ENCODE assay signal across 1 cellular context in the genomic region with DNA sequence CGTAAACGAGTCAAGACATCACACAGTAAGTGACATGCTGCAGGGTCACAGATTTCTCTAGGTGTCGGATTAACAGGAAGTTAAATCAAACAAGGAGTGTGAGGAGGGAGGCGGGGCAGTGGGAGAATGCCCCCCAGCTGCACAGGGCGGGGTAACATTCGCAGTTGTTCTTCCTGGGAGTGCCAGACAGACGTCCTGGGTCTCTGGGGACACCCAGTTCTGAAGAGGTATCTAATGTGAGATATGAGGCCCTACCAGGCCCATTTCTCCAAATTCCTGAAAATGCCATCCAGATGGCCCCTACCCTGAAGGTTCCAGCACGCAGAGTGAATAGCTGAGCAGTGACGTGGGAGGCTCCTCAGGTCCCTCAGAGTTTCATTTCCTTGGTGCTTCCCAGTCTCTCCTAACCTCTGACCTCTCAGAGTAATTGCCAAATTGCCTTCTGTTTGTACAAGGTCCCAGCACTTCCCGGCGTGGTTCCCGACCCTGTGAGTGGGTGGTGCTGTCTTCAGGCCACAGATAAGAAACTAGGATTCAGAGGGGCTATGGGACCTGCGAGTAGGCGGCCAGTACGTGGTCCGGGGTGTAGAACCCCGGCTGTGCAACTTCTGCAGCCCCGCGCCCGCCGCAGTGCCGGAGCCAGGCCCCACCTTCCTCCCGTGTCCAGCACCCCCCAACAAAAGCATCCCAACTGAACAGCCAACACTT.
TF ChIP-seq lines count a peak whose summit lies in the region.

No MANE protein-coding gene starts in this region.

TF ChIP-seq in HepG2, 621 proteins besides CTCF, POLR2A, EP300 and RAD21 (continued from another document and continues in another):
- TF ChIP-seq ATF7 (IDR thresholded peaks at IDR 0.05) (no peak), ATF7 (CRISPR knock-in tag; IDR thresholded peaks at IDR 0.05) (no peak), PHF8 (CRISPR knock-in tag; IDR thresholded peaks at IDR 0.05) (peak; percentile 38; the same call in 1 of the 2 replicates), ZNF282 (IDR thresholded peaks at IDR 0.05; ENCODE audit: partially characterized antibody) (no peak), CREB1 (IDR thresholded peaks at IDR 0.05) (no peak; the same call in 1 of the 2 replicates), CREB1 (CRISPR knock-in tag; IDR thresholded peaks at IDR 0.05) (no peak; the same call in 1 of the 2 replicates), SIN3B (IDR thresholded peaks at IDR 0.05; ENCODE audit: low read length) (no peak), ZSCAN30 (CRISPR knock-in tag; IDR thresholded peaks at IDR 0.05) (peak; percentile 26; the same call in 1 of the 2 replicates), HDAC1 (CRISPR knock-in tag; IDR thresholded peaks at IDR 0.05) (peak; percentile 89), ZNF326 (CRISPR knock-in tag; IDR thresholded peaks at IDR 0.05; ENCODE audit: borderline replicate concordance) (no peak), ZNF660 (CRISPR knock-in tag; IDR thresholded peaks at IDR 0.05; ENCODE audit: borderline replicate concordance, low read depth) (no peak), HOXA7 (CRISPR knock-in tag; IDR thresholded peaks at IDR 0.05) (no peak), ZNF816 (CRISPR knock-in tag; IDR thresholded peaks at IDR 0.05; ENCODE audit: borderline replicate concordance) (no peak; the same call in 1 of the 2 replicates), TEAD3 (CRISPR knock-in tag; optimal IDR thresholded peaks at IDR 0.05; ENCODE audit: borderline replicate concordance) (peak; percentile 77), MBNL3 (CRISPR knock-in tag; conservative IDR thresholded peaks at IDR 0.05) (no peak), ZFP36L1 (CRISPR knock-in tag; IDR thresholded peaks at IDR 0.05) (no peak), ZNF30 (CRISPR knock-in tag; IDR thresholded peaks at IDR 0.05) (no peak), THAP11 (CRISPR knock-in tag; IDR thresholded peaks at IDR 0.05) (peak; percentile 55; the same call in 1 of the 2 replicates), PHB2 (IDR thresholded peaks at IDR 0.05; ENCODE audit: partially characterized antibody) (no peak), CREM (IDR thresholded peaks at IDR 0.05) (peak; percentile 63; the same call in 1 of the 2 replicates), CREM (CRISPR knock-in tag; IDR thresholded peaks at IDR 0.05) (no peak), ZNF556 (CRISPR knock-in tag; IDR thresholded peaks at IDR 0.05; ENCODE audit: borderline replicate concordance) (no peak), ERF (CRISPR knock-in tag; IDR thresholded peaks at IDR 0.05) (peak; percentile 70), NFIC (IDR thresholded peaks at IDR 0.05; ENCODE audit: low read length) (no peak), ZNF709 (CRISPR knock-in tag; IDR thresholded peaks at IDR 0.05) (peak; percentile 47; the same call in 1 of the 2 replicates), SAP130 (CRISPR knock-in tag; IDR thresholded peaks at IDR 0.05; ENCODE audit: low read depth) (peak; percentile 91), SMYD3 (CRISPR knock-in tag; IDR thresholded peaks at IDR 0.05) (no peak), ARID2 (CRISPR knock-in tag; IDR thresholded peaks at IDR 0.05; ENCODE audit: borderline replicate concordance) (no peak), ZNF24 (IDR thresholded peaks at IDR 0.05) (no peak), NFE2 (CRISPR knock-in tag; IDR thresholded peaks at IDR 0.05) (no peak), RNF2 (conservative IDR thresholded peaks at IDR 0.05; ENCODE audit: low read depth) (no peak), RFX1 (IDR thresholded peaks at IDR 0.05) (no peak), ELF3 (CRISPR knock-in tag; IDR thresholded peaks at IDR 0.05) (peak; percentile 57), ZNF20 (CRISPR knock-in tag; IDR thresholded peaks at IDR 0.05) (no peak), STAT5B (CRISPR knock-in tag; IDR thresholded peaks at IDR 0.05) (no peak), ZNF782 (CRISPR knock-in tag; IDR thresholded peaks at IDR 0.05; ENCODE audit: borderline replicate concordance) (no peak), ZNF501 (CRISPR knock-in tag; IDR thresholded peaks at IDR 0.05) (peak; percentile 75), PAF1 (CRISPR knock-in tag; IDR thresholded peaks at IDR 0.05) (no peak), NR2C2 (CRISPR knock-in tag; IDR thresholded peaks at IDR 0.05; ENCODE audit: borderline replicate concordance) (peak; percentile 97)
- TF ChIP-seq, protein P1, sequence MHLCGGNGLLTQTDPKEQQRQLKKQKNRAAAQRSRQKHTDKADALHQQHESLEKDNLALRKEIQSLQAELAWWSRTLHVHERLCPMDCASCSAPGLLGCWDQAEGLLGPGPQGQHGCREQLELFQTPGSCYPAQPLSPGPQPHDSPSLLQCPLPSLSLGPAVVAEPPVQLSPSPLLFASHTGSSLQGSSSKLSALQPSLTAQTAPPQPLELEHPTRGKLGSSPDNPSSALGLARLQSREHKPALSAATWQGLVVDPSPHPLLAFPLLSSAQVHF (CRISPR knock-in tag; IDR thresholded peaks at IDR 0.05) = no peak
- TF ChIP-seq, protein P2, sequence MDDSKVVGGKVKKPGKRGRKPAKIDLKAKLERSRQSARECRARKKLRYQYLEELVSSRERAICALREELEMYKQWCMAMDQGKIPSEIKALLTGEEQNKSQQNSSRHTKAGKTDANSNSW (CRISPR knock-in tag; IDR thresholded peaks at IDR 0.05; ENCODE audit: borderline replicate concordance) = no peak
- TF ChIP-seq, protein P3, sequence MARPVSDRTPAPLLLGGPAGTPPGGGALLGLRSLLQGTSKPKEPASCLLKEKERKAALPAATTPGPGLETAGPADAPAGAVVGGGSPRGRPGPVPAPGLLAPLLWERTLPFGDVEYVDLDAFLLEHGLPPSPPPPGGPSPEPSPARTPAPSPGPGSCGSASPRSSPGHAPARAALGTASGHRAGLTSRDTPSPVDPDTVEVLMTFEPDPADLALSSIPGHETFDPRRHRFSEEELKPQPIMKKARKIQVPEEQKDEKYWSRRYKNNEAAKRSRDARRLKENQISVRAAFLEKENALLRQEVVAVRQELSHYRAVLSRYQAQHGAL (CRISPR knock-in tag; IDR thresholded peaks at IDR 0.05; ENCODE audit: not compliant biosample characterization) = no peak
- TF ChIP-seq, protein P4, sequence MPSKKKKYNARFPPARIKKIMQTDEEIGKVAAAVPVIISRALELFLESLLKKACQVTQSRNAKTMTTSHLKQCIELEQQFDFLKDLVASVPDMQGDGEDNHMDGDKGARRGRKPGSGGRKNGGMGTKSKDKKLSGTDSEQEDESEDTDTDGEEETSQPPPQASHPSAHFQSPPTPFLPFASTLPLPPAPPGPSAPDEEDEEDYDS (CRISPR knock-in tag; IDR thresholded peaks at IDR 0.05) = peak; percentile 51; the same call in 1 of the 2 replicates
- TF ChIP-seq, protein P5, sequence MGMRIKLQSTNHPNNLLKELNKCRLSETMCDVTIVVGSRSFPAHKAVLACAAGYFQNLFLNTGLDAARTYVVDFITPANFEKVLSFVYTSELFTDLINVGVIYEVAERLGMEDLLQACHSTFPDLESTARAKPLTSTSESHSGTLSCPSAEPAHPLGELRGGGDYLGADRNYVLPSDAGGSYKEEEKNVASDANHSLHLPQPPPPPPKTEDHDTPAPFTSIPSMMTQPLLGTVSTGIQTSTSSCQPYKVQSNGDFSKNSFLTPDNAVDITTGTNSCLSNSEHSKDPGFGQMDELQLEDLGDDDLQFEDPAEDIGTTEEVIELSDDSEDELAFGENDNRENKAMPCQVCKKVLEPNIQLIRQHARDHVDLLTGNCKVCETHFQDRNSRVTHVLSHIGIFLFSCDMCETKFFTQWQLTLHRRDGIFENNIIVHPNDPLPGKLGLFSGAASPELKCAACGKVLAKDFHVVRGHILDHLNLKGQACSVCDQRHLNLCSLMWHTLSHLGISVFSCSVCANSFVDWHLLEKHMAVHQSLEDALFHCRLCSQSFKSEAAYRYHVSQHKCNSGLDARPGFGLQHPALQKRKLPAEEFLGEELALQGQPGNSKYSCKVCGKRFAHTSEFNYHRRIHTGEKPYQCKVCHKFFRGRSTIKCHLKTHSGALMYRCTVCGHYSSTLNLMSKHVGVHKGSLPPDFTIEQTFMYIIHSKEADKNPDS (CRISPR knock-in tag; IDR thresholded peaks at IDR 0.05) = 0 out of 2 replicates have a peak, but pooled peaks have one; percentile 61
- TF ChIP-seq, protein P6, sequence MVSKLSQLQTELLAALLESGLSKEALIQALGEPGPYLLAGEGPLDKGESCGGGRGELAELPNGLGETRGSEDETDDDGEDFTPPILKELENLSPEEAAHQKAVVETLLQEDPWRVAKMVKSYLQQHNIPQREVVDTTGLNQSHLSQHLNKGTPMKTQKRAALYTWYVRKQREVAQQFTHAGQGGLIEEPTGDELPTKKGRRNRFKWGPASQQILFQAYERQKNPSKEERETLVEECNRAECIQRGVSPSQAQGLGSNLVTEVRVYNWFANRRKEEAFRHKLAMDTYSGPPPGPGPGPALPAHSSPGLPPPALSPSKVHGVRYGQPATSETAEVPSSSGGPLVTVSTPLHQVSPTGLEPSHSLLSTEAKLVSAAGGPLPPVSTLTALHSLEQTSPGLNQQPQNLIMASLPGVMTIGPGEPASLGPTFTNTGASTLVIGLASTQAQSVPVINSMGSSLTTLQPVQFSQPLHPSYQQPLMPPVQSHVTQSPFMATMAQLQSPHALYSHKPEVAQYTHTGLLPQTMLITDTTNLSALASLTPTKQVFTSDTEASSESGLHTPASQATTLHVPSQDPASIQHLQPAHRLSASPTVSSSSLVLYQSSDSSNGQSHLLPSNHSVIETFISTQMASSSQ (IDR thresholded peaks at IDR 0.05; ENCODE audit: low read depth) = peak; percentile 23; the same call in 1 of the 2 replicates
- TF ChIP-seq, protein P6 (CRISPR knock-in tag; IDR thresholded peaks at IDR 0.05; ENCODE audit: borderline replicate concordance) = no peak; the same call in 1 of the 2 replicates
- TF ChIP-seq, protein P7, sequence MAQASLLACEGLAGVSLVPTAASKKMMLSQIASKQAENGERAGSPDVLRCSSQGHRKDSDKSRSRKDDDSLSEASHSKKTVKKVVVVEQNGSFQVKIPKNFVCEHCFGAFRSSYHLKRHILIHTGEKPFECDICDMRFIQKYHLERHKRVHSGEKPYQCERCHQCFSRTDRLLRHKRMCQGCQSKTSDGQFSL (CRISPR knock-in tag; IDR thresholded peaks at IDR 0.05) = peak; percentile 25; the same call in 1 of the 2 replicates
- TF ChIP-seq, protein P8, sequence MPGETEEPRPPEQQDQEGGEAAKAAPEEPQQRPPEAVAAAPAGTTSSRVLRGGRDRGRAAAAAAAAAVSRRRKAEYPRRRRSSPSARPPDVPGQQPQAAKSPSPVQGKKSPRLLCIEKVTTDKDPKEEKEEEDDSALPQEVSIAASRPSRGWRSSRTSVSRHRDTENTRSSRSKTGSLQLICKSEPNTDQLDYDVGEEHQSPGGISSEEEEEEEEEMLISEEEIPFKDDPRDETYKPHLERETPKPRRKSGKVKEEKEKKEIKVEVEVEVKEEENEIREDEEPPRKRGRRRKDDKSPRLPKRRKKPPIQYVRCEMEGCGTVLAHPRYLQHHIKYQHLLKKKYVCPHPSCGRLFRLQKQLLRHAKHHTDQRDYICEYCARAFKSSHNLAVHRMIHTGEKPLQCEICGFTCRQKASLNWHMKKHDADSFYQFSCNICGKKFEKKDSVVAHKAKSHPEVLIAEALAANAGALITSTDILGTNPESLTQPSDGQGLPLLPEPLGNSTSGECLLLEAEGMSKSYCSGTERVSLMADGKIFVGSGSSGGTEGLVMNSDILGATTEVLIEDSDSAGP (CRISPR knock-in tag; IDR thresholded peaks at IDR 0.05; ENCODE audit: borderline replicate concordance) = peak; percentile 69; the same call in 1 of the 2 replicates
- TF ChIP-seq, protein P9, sequence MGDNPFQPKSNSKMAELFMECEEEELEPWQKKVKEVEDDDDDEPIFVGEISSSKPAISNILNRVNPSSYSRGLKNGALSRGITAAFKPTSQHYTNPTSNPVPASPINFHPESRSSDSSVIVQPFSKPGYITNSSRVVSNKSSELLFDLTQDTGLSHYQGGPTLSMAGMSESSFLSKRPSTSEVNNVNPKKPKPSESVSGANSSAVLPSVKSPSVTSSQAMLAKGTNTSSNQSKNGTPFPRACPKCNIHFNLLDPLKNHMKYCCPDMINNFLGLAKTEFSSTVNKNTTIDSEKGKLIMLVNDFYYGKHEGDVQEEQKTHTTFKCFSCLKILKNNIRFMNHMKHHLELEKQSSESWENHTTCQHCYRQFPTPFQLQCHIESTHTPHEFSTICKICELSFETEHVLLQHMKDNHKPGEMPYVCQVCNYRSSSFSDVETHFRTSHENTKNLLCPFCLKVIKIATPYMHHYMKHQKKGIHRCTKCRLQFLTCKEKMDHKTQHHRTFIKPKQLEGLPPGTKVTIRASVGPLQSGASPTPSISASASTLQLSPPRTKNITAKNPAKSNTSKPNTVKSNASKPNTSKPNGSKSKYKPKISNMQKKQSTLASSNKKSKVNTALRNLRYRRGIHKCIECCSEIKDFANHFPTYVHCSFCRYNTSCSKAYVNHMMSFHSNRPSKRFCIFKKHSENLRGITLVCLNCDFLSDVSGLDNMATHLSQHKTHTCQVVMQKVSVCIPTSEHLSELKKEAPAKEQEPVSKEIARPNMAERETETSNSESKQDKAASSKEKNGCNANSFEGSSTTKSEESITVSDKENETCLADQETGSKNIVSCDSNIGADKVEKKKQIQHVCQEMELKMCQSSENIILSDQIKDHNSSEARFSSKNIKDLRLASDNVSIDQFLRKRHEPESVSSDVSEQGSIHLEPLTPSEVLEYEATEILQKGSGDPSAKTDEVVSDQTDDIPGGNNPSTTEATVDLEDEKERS (CRISPR knock-in tag; IDR thresholded peaks at IDR 0.05) = peak; percentile 63; the same call in 1 of the 2 replicates
- TF ChIP-seq, protein P10, sequence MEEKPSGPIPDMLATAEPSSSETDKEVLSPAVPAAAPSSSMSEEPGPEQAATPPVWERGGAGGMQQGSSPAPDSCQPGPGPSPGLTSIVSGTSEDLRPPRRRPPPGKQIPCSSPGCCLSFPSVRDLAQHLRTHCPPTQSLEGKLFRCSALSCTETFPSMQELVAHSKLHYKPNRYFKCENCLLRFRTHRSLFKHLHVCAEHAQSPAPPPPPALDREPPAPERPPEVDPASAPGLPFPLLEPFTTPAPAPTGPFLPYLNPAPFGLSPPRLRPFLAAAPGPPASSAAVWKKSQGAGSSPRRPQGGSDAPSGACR (CRISPR knock-in tag; IDR thresholded peaks at IDR 0.05) = no peak
- TF ChIP-seq, protein P11, sequence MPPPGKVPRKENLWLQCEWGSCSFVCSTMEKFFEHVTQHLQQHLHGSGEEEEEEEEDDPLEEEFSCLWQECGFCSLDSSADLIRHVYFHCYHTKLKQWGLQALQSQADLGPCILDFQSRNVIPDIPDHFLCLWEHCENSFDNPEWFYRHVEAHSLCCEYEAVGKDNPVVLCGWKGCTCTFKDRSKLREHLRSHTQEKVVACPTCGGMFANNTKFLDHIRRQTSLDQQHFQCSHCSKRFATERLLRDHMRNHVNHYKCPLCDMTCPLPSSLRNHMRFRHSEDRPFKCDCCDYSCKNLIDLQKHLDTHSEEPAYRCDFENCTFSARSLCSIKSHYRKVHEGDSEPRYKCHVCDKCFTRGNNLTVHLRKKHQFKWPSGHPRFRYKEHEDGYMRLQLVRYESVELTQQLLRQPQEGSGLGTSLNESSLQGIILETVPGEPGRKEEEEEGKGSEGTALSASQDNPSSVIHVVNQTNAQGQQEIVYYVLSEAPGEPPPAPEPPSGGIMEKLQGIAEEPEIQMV (CRISPR knock-in tag; IDR thresholded peaks at IDR 0.05; ENCODE audit: low read depth) = no peak; the same call in 1 of the 2 replicates
